Comparison of ENCODE assay signal across 2 cellular contexts in genomic region chr11:33867996-33868645, GRCh38.
TF ChIP-seq lines count a peak whose summit lies in the region.

No MANE protein-coding gene starts in this region.

TF ChIP-seq in HCT116, 20 proteins besides CTCF, POLR2A, EP300 and RAD21 (continued from another document):
- TF ChIP-seq, protein P1, sequence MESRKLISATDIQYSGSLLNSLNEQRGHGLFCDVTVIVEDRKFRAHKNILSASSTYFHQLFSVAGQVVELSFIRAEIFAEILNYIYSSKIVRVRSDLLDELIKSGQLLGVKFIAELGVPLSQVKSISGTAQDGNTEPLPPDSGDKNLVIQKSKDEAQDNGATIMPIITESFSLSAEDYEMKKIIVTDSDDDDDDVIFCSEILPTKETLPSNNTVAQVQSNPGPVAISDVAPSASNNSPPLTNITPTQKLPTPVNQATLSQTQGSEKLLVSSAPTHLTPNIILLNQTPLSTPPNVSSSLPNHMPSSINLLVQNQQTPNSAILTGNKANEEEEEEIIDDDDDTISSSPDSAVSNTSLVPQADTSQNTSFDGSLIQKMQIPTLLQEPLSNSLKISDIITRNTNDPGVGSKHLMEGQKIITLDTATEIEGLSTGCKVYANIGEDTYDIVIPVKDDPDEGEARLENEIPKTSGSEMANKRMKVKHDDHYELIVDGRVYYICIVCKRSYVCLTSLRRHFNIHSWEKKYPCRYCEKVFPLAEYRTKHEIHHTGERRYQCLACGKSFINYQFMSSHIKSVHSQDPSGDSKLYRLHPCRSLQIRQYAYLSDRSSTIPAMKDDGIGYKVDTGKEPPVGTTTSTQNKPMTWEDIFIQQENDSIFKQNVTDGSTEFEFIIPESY (IDR thresholded peaks at IDR 0.05; ENCODE audit: extremely low read depth, insufficient replicate concordance, low read length) = no peak
- TF ChIP-seq, protein P2, sequence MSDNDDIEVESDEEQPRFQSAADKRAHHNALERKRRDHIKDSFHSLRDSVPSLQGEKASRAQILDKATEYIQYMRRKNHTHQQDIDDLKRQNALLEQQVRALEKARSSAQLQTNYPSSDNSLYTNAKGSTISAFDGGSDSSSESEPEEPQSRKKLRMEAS (IDR thresholded peaks at IDR 0.05) = no peak
- TF ChIP-seq SP1 (IDR thresholded peaks at IDR 0.05; ENCODE audit: low read depth) (no peak), ZFX (IDR thresholded peaks at IDR 0.05) (no peak), CBX3 (IDR thresholded peaks at IDR 0.05; ENCODE audit: low read depth) (no peak), CEBPB (IDR thresholded peaks at IDR 0.05; ENCODE audit: low read depth) (no peak), YY1 (IDR thresholded peaks at IDR 0.05; ENCODE audit: extremely low read depth, insufficient replicate concordance, low read depth, low read length) (no peak), FOSL1 (IDR thresholded peaks at IDR 0.05; ENCODE audit: low read depth) (no peak), EZH2 (IDR thresholded peaks at IDR 0.05) (no peak)
- TF ChIP-seq, protein P3, sequence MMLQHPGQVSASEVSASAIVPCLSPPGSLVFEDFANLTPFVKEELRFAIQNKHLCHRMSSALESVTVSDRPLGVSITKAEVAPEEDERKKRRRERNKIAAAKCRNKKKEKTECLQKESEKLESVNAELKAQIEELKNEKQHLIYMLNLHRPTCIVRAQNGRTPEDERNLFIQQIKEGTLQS (IDR thresholded peaks at IDR 0.05) = no peak

TF ChIP-seq in SK-N-SH treated with all-trans-retinoic acid at 6 μM for 48 hours, 23 proteins besides CTCF, POLR2A, EP300 and RAD21 (continued from another document):
- TF ChIP-seq BACH2 (CRISPR knock-in tag; IDR thresholded peaks at IDR 0.05; ENCODE audit: borderline replicate concordance) (no peak), ISL1 (CRISPR knock-in tag; IDR thresholded peaks at IDR 0.05) (no peak), TSHZ2 (CRISPR knock-in tag; IDR thresholded peaks at IDR 0.05) (no peak), TOX (CRISPR knock-in tag; IDR thresholded peaks at IDR 0.05; ENCODE audit: borderline replicate concordance) (no peak), ZFP30 (CRISPR knock-in tag; IDR thresholded peaks at IDR 0.05) (no peak), ZNF70 (CRISPR knock-in tag; IDR thresholded peaks at IDR 0.05) (no peak), TCF4 (CRISPR knock-in tag; IDR thresholded peaks at IDR 0.05; ENCODE audit: borderline replicate concordance) (no peak), CSDC2 (CRISPR knock-in tag; IDR thresholded peaks at IDR 0.05) (no peak), PATZ1 (CRISPR knock-in tag; IDR thresholded peaks at IDR 0.05; ENCODE audit: borderline replicate concordance) (no peak), POU6F1 (CRISPR knock-in tag; IDR thresholded peaks at IDR 0.05; ENCODE audit: borderline replicate concordance, low read depth) (no peak), ZNF8 (CRISPR knock-in tag; IDR thresholded peaks at IDR 0.05) (no peak), OSR1 (CRISPR knock-in tag; IDR thresholded peaks at IDR 0.05) (no peak), SNAI2 (CRISPR knock-in tag; IDR thresholded peaks at IDR 0.05) (no peak), ZC3H10 (CRISPR knock-in tag; IDR thresholded peaks at IDR 0.05) (no peak)
